In genomic region chr1:241423541-241424479, GRCh38 we compare ENCODE assay signal across 8 cellular contexts.
DNase-seq lines count a peak whose midpoint lies in the region; ATAC-seq and TF ChIP-seq lines count a peak whose summit lies in the region.

No MANE protein-coding gene starts in this region.

- no peaks in the 10 kb centered on the region for H3K36me3 ChIP-seq in NT2/D1 (ENCODE audit: insufficient read depth, insufficient read length, low read length)

- no peaks in the 10 kb centered on the region for H3K9me3 ChIP-seq in NT2/D1 (ENCODE audit: insufficient read depth, low read length)

- H3K9me3 Mint-ChIP-seq in Calu3 (ENCODE audit: low read depth, unreplicated experiment): no peaks in the 10 kb centered on the region

- H3K27ac ChIP-seq in coronary artery: no peak overlapping the region

- TF ChIP-seq CTCF in Calu3 (IDR thresholded peaks at IDR 0.05; ENCODE audit: unreplicated experiment): no peak
- TF ChIP-seq CTCF in coronary artery (IDR thresholded peaks at IDR 0.05): no peak
- TF ChIP-seq CTCF in lower leg skin (IDR thresholded peaks at IDR 0.05): no peak

- intact Hi-C loops in Calu3 (cut with micrococcal nuclease; ENCODE audit: unreplicated experiment) (no loop called here), lower leg skin (cut with DNase I; ENCODE audit: low total_unique reads) (no loop called here)

- H3K4me3 ChIP-seq in NT2/D1 (ENCODE audit: insufficient read length, low read depth) (peak overlapping the region; percentile 60), coronary artery (peak overlapping the region; percentile 66), lower leg skin (ENCODE audit: low read depth, poor library complexity, severe bottlenecking) (peak overlapping the region; percentile 25)

- CTCF ChIA-PET in Calu3 (lab: Charles Lee): interaction anchor here (0.9 kb wide), 1 partner anchor 62 kb away, joined by 6 read pairs; no protein-coding TSS in a partner anchor

- H3K36me3 Mint-ChIP-seq in Calu3 (ENCODE audit: insufficient read depth, unreplicated experiment): peaks cover 12% of the 10 kb centered on the region

- peaks cover 10% of the 10 kb centered on the region for H3K27me3 Mint-ChIP-seq in Calu3 (ENCODE audit: unreplicated experiment)

- ATAC-seq in GM19324 (IDR thresholded peaks at IDR 0.05; ENCODE audit: low FRiP score, unreplicated experiment) (peak; percentile 87), HG03139 (IDR thresholded peaks at IDR 0.05; ENCODE audit: unreplicated experiment) (peak; percentile 75)

- H3K27me3 ChIP-seq in NT2/D1 (ENCODE audit: insufficient read depth, insufficient read length): peaks cover 37% of the 10 kb centered on the region

- DNase-seq in Calu3 (peak; percentile 65), NT2/D1 (ENCODE audit: low read depth, low spot score) (no peak), coronary artery (ENCODE audit: low spot score) (no peak), lower leg skin (ENCODE audit: low spot score in 2 of 2) (no peak), superior temporal gyrus (ENCODE audit: extremely low spot score) (peak; percentile 42), UCSD-AML1 (lab: John Stamatoyannopoulos, UW; ENCODE audit: unreplicated experiment) (no peak)

- WGBS in lower leg skin, 2 donors: 2 to 3% methylated on average over 26 to 36 of the region's 61 CpGs

- no peaks in the 10 kb centered on the region for H3K4me1 ChIP-seq in NT2/D1 (ENCODE audit: insufficient read depth, insufficient read length)

- peak overlapping the region; percentile 72 for H3K4me3 Mint-ChIP-seq in Calu3 (ENCODE audit: low read depth, unreplicated experiment)

- TF ChIP-seq POLR2A in lower leg skin (IDR thresholded peaks at IDR 0.05): no peak

- no peak overlapping the region for H3K27ac Mint-ChIP-seq in Calu3 (ENCODE audit: unreplicated experiment)

- H3K9ac ChIP-seq in NT2/D1 (ENCODE audit: insufficient read length, low read depth): peak overlapping the region; percentile 74

- H3K4me1 Mint-ChIP-seq in Calu3 (ENCODE audit: low read depth, unreplicated experiment): peaks cover 7% of the 10 kb centered on the region

- BruUV-seq in Calu3 (replicated peaks; lab: Mats Ljungman, UMichigan): no TSS peak

Comparison
In these comparisons a context has a peak if more than half of its experiments do, and no peak if none do; other contexts are left out.
1. DNase-seq: peak in Calu3 (single experiment) and superior temporal gyrus (single experiment); none in NT2/D1 (single experiment), coronary artery (single experiment), lower leg skin (0 of 2) and UCSD-AML1 (single experiment).
2. Peak in every context shown above with its lines, with median percentiles within 50 percentile points of each other: H3K4me3 ChIP-seq.